ENCODE assay signal across 8 cellular contexts in genomic region chr5:81301221-81302015, GRCh38. TPM values are rescaled to one million over a fixed set of nuclear protein-coding genes. Genes with fewer than 3 reads are reported as not detected.
A peak's percentile ranks its signal among the peaks of the same experiment; 100 is the strongest.
DNase-seq lines count a peak whose midpoint lies in the region; ATAC-seq and TF ChIP-seq lines count a peak whose summit lies in the region.

TSS of gene ZCCHC9 (plus strand) at chr5:81301587. CDS start at chr5:81304758, 3,171 bp downstream.

- H3K9me3 ChIP-seq in ovary (no peaks in the 10 kb centered on the region), thyroid gland (no peaks in the 10 kb centered on the region)

- intact Hi-C loops in Right ventricle myocardium inferior (cut with DNase I), result no loop called here
- intact Hi-C loops in ovary (cut with DNase I), result no loop called here
- intact Hi-C loops in thyroid gland (cut with DNase I), result no loop called here

- WGBS in ovary, 3 donors, result 0% methylated on average over 38 to 54 of the region's 54 CpGs
- WGBS in thyroid gland, 2 donors, result 0% methylated on average over 22 to 32 of the region's 54 CpGs

- H3K4me1 ChIP-seq in ovary (ENCODE audit: insufficient read depth) (peaks cover 10% of the 10 kb centered on the region), thyroid gland (peaks cover 14 to 19% of the 10 kb centered on the region in 2 donors)

- no peak for TF ChIP-seq EP300 in ovary (IDR thresholded peaks at IDR 0.05)

- H3K27me3 ChIP-seq in ovary (no peaks in the 10 kb centered on the region), thyroid gland (no peaks in the 10 kb centered on the region)

- H3K27ac ChIP-seq in ovary (peak within 1 kb of the TSS; percentile 72 to 76), thyroid gland (peak within 1 kb of the TSS; percentile 22 to 85 (median 79))

- no peaks in the 10 kb centered on the region for H3K36me3 ChIP-seq in ovary
- no peaks in the 10 kb centered on the region for H3K36me3 ChIP-seq in thyroid gland

- peak; percentile 17 for TF ChIP-seq CTCF in GM12873 (IDR thresholded peaks at IDR 0.05; ENCODE audit: insufficient read depth, low read depth, low read length, missing control alignments)
- peak in 1 of 3 donors; percentile 28 for TF ChIP-seq CTCF in ovary (IDR thresholded peaks at IDR 0.05)
- TF ChIP-seq CTCF in thyroid gland (IDR thresholded peaks at IDR 0.05), result peak in 4 of 6 experiments; percentile 16 to 21 (median 19)

- H3K4me3 ChIP-seq in ovary (peak within 1 kb of the TSS; percentile 56), thyroid gland (replicated peaks in 1 of 3) (peak within 1 kb of the TSS; percentile 18 to 63 (median 58))

- DNase-seq in NCI-H1105 treated with DMSO at 0.1 percent for 48 hours (lab: John Stamatoyannopoulos, UW) (peak; percentile 79), SW 1271 (lab: John Stamatoyannopoulos, UW) (peak; percentile 96 to 97), Right ventricle myocardium inferior (ENCODE audit: missing footprints) (peak; percentile 97), ovary (peak; percentile 90 to 95 (median 92)), thyroid gland (peak; percentile 92 to 93)
- DNase-seq in activated naive CD8-positive, alpha-beta T cell treated with anti-CD3 and anti-CD28 coated beads, Interleukin-2, amount 50 U/mL, for 16 hours (ENCODE audit: low read depth, low spot score), result peak; percentile 81

- TF ChIP-seq POLR2A in ovary (IDR thresholded peaks at IDR 0.05), result peak; percentile 84
- peak in 1 of 2 donors; percentile 90 for TF ChIP-seq POLR2A in thyroid gland (IDR thresholded peaks at IDR 0.05)

- ATAC-seq in HG02678 (IDR thresholded peaks at IDR 0.05; ENCODE audit: unreplicated experiment) (peak; percentile 98), Right ventricle myocardium inferior (peak; percentile 98)

RNA-seq across cellular contexts. Expression of gene ZCCHC9, which starts in this region (rescaled TPM):
- 10.8 TPM for total RNA-seq in Right ventricle myocardium inferior
- total RNA-seq in ovary, result 10 to 100 TPM; 14.7 to 23.5 (median 20.0) TPM
- polyA plus RNA-seq in ovary, result 10 to 100 TPM; 20.7 to 27.8 TPM
- 10 to 100 TPM; 15.0 to 38.2 (median 19.7) TPM for total RNA-seq in thyroid gland

Comparison
In these comparisons a context has a peak if more than half of its experiments do, and no peak if none do; other contexts are left out.
1. Peak in every context shown above with its lines: DNase-seq, ATAC-seq, H3K4me3 ChIP-seq and H3K27ac ChIP-seq.